ENCODE assay signal across 23 cellular contexts in genomic region chr2:188534875-188535274, GRCh38.
A peak's percentile ranks its signal among the peaks of the same experiment; 100 is the strongest.
DNase-seq lines count a peak whose midpoint lies in the region; ATAC-seq, FAIRE-seq and TF ChIP-seq lines count a peak whose summit lies in the region.
"Had no signal": no experiment of that assay in that cellular context is flagged by ENCODE, and none has a peak within 500 bp of the region (broad histone marks: within the 10 kb centered on the region; RNA-seq: fewer than 3 reads in every experiment).

No MANE protein-coding gene starts in this region.

- H3K9ac ChIP-seq in H9 (ENCODE audit: extremely low read depth, insufficient read length, low read length), result no peak overlapping the region
- H3K9ac ChIP-seq: GM23248 had no signal

- no peak overlapping the region for H3K14ac ChIP-seq in H9 (ENCODE audit: insufficient read depth, low read length)

- H3K4me2 ChIP-seq in H9 (ENCODE audit: insufficient read depth, insufficient read length, low read length), result no peak overlapping the region

- H3K27me3 Mint-ChIP-seq in H9 (ENCODE audit: low read depth), result no peaks in the 10 kb centered on the region
- H3K27me3 Mint-ChIP-seq: CD4-positive, CD25-positive, alpha-beta regulatory T cell; CD8-positive, alpha-beta memory T cell; IgD-negative memory B cell had no signal

- H3K4me1 ChIP-seq in pancreas (no peaks in the 10 kb centered on the region), H9 (ENCODE audit: insufficient read depth, low read length) (no peaks in the 10 kb centered on the region)
- H3K4me1 ChIP-seq: BE2C had no signal

- no peak overlapping the region for H2BK120ac ChIP-seq in H9 (ENCODE audit: low read depth, low read length, poor library complexity, severe bottlenecking)

- peaks cover 7 to 8% of the 10 kb centered on the region in 2 experiments for H3K4me1 Mint-ChIP-seq in H9
- H3K4me1 Mint-ChIP-seq: CD4-positive, CD25-positive, alpha-beta regulatory T cell; CD8-positive, alpha-beta memory T cell; IgD-negative memory B cell had no signal

- no peak overlapping the region for H3K27ac ChIP-seq in pancreas
- no peak overlapping the region for H3K27ac ChIP-seq in H9 (ENCODE audit: insufficient read length, low read depth, low read length)
- H3K27ac ChIP-seq: GM23248, HL-60 had no signal

- H3K18ac ChIP-seq in H9 (ENCODE audit: insufficient read length, low read depth, low read length), result no peak overlapping the region

- TF ChIP-seq CTCF in pancreas (IDR thresholded peaks at IDR 0.05) (no peak), H9 (conservative IDR thresholded peaks at IDR 0.05) (no peak)

- no peaks in the 10 kb centered on the region for H3K36me3 ChIP-seq in pancreas
- H3K36me3 ChIP-seq: BE2C had no signal

- no peaks in the 10 kb centered on the region for H3K79me1 ChIP-seq in H9 (ENCODE audit: insufficient read depth, low read depth, low read length, poor library complexity, severe bottlenecking)

- peak; percentile 96 for FAIRE-seq in A204.1 (lab: Jason Lieb, UNC)
- peak; percentile 85 for FAIRE-seq in RCC 7860 (lab: Jason Lieb, UNC)
- peak; percentile 94 for FAIRE-seq in colon (lab: Jason Lieb, UNC)
- peak; percentile 67 for FAIRE-seq in pancreas (lab: Jason Lieb, UNC)
- FAIRE-seq: GM12891, GM19239 had no signal

- H4K91ac ChIP-seq in H9 (ENCODE audit: insufficient read length, low read depth, low read length), result no peak overlapping the region

- no peak overlapping the region for H2BK5ac ChIP-seq in H9 (ENCODE audit: insufficient read length, low read length)

- no peak overlapping the region for H3K23ac ChIP-seq in H9 (ENCODE audit: insufficient read length, low read depth, low read length)

- H4K20me1 ChIP-seq in H9 (ENCODE audit: control insufficient read depth, insufficient read depth, insufficient read length), result no peaks in the 10 kb centered on the region

- H3K4me3 Mint-ChIP-seq in H9, result no peak overlapping the region
- H3K4me3 Mint-ChIP-seq: CD4-positive, CD25-positive, alpha-beta regulatory T cell; CD8-positive, alpha-beta memory T cell; IgD-negative memory B cell had no signal

- no peak overlapping the region for H3K4ac ChIP-seq in H9 (ENCODE audit: low read depth, low read length)

- H2AK5ac ChIP-seq in H9 (ENCODE audit: insufficient read length, low read length), result no peak overlapping the region

- H3K56ac ChIP-seq in H9 (ENCODE audit: insufficient read length, low read depth, low read length), result no peak overlapping the region

- no peak for ATAC-seq in pancreas

- H3K9me3 Mint-ChIP-seq in H9, result peaks cover 0 to 3% of the 10 kb centered on the region in 2 experiments; a peak in 1 of 5 replicates

- no peak overlapping the region for H2AFZ ChIP-seq in H9 (ENCODE audit: low read length)
- H2AFZ ChIP-seq: GM23248 had no signal

- H4K8ac ChIP-seq in H9 (replicated peaks; ENCODE audit: insufficient read length, low read depth, low read length), result no peak overlapping the region

- H2BK20ac ChIP-seq in H9 (ENCODE audit: low read depth, low read length, poor library complexity, severe bottlenecking), result no peak overlapping the region

- no peak overlapping the region for H3K27ac Mint-ChIP-seq in H9
- H3K27ac Mint-ChIP-seq: CD4-positive, CD25-positive, alpha-beta regulatory T cell; CD8-positive, alpha-beta memory T cell; IgD-negative memory B cell had no signal

- H3K27me3 ChIP-seq in pancreas (no peaks in the 10 kb centered on the region), H9 (ENCODE audit: insufficient read depth, low read length) (no peaks in the 10 kb centered on the region)
- H3K27me3 ChIP-seq: BE2C had no signal

- no peaks in the 10 kb centered on the region for H3K23me2 ChIP-seq in H9 (ENCODE audit: insufficient read length, low read depth, low read length, poor library complexity, severe bottlenecking)

- intact Hi-C loops in pancreas (cut with DNase I), result no loop called here

- H4K5ac ChIP-seq in H9 (ENCODE audit: insufficient read length, low read depth, low read length), result no peak overlapping the region

- H3K9me3 ChIP-seq in pancreas (no peaks in the 10 kb centered on the region), H9 (ENCODE audit: control insufficient read depth, low read depth, low read length) (no peaks in the 10 kb centered on the region)
- H3K9me3 ChIP-seq: BE2C had no signal

- 93 to 96% methylated on average over 2 of the region's 2 CpGs for WGBS in pancreas, 2 donors
- no CpG with 5 or more reads among the region's 2 CpGs for WGBS in H9 (ENCODE audit: extremely low coverage, insufficient read length, low lambda C conversion rate)

- no peak for DNase-seq in RCC 7860 (ENCODE audit: low spot score)
- no peak for DNase-seq in pancreas
- no peak for DNase-seq in stimulated activated CD4-positive, alpha-beta T cell treated with anti-CD3 and anti-CD28 coated beads, Interleukin-12 subunit alpha, Interleukin-12 subunit beta, amount 100 ng/mL, for 4 hours
- DNase-seq in NCI-H526 treated with DMSO at 0.1 percent for 48 hours (lab: John Stamatoyannopoulos, UW), result no peak
- no peak for DNase-seq in H9
- DNase-seq: 8988T; BE2C; C1 segment of cervical spinal cord; CD4-positive, CD25-positive, alpha-beta regulatory T cell; CD8-positive, alpha-beta memory T cell; COR-L47; DMS 273 treated with DMSO at 0.1 percent for 48 hours; DMS53; DND-41; EL; GM23248; HCEC 1CT had no signal

- no peak overlapping the region for H3K4me3 ChIP-seq in pancreas
- H3K4me3 ChIP-seq: GM23248 had no signal

- H2BK12ac ChIP-seq in H9 (ENCODE audit: insufficient read length, low read depth, low read length), result no peak overlapping the region

- H2BK15ac ChIP-seq in H9 (ENCODE audit: low read depth, low read length), result no peak overlapping the region

- peaks cover 22 to 38% (median 28%) of the 10 kb centered on the region in 3 experiments for H3K36me3 Mint-ChIP-seq in H9 (ENCODE audit: insufficient read depth in 1 of 3, low read depth in 3 of 3)
- H3K36me3 Mint-ChIP-seq: CD4-positive, CD25-positive, alpha-beta regulatory T cell; CD8-positive, alpha-beta memory T cell; IgD-negative memory B cell had no signal

- no peaks in the 10 kb centered on the region for H3K79me2 ChIP-seq in H9 (ENCODE audit: insufficient read depth, low read length)

- H3T11ph ChIP-seq in H9 (ENCODE audit: low read length), result no peak overlapping the region
